ENCODE assay signal across 31 cellular contexts in the genomic region with DNA sequence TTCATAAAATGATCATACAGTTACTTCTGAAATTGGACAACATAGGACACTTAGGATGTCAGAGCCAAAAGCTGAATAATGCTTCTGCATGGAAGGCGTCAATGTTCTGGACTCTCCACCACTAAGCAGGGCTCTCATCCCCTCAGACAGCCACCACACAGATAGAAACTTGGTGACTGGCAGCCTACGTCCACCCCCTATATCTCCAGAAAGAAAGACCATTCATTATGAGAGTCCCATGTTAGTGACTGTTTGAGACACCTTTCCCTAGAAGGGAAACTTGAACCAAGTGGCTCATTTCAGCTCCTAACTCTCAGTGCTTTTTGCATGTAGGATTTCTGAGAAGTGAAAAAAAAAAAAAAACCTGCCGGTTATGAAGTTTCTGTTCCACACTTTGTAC.
DNase-seq lines count a peak whose midpoint lies in the region; ATAC-seq and TF ChIP-seq lines count a peak whose summit lies in the region.
"Had no signal": no experiment of that assay in that cellular context is flagged by ENCODE, and none has a peak within 500 bp of the region (broad histone marks: within the 10 kb centered on the region; RNA-seq: fewer than 3 reads in every experiment).

No MANE protein-coding gene starts in this region.

- POLR2A ChIA-PET in activated CD4-positive, alpha-beta T cell treated with anti-CD3 and anti-CD28 coated beads for 36 hours (lab: Charles Lee): no interaction called here

- H3K9ac ChIP-seq in mesenchymal stem cell (ENCODE audit: low read length): no peak overlapping the region

- no peaks in the 10 kb centered on the region for H3K79me1 ChIP-seq in mesenchymal stem cell (replicated peaks; ENCODE audit: low read length, poor library complexity, severe bottlenecking)

- no peaks in the 10 kb centered on the region for H3K27me3 ChIP-seq in upper lobe of right lung
- H3K27me3 ChIP-seq in mesenchymal stem cell (ENCODE audit: control insufficient read depth in 1 of 2, insufficient read depth in 1 of 2, low read length in 2 of 2): peaks cover 0 to 10% of the 10 kb centered on the region in 2 experiments
- H3K27me3 ChIP-seq: esophagus muscularis mucosa, foreskin keratinocyte, heart right ventricle, pancreas, testis had no signal

- H3K4me2 ChIP-seq in mesenchymal stem cell (ENCODE audit: low read length, poor library complexity, severe bottlenecking): no peak overlapping the region
- H3K4me2 ChIP-seq: smooth muscle cell had no signal

- intact Hi-C loops in activated CD4-positive, alpha-beta T cell treated with anti-CD3 and anti-CD28 coated beads for 36 hours (cut with DNase I, micrococcal nuclease): no loop called here
- intact Hi-C loops in activated T-helper 1 cell treated with anti-CD3 and anti-CD28 coated beads, Interleukin-12 subunit alpha, Interleukin-12 subunit beta, Interleukin-2, Interleukin-4 antibody, amounts not matched to agents 30 ng/mL and 10 ng/mL and 1 ng/mL, durations not matched to agents 14 hours and 24 hours and 36 hours (cut with micrococcal nuclease): loop anchor here (5.0 kb wide), 1 partner anchor 166 kb away; no protein-coding TSS in a partner anchor
- intact Hi-C loops in upper lobe of right lung (cut with DNase I): no loop called here

- H3K18ac ChIP-seq in mesenchymal stem cell (ENCODE audit: low read depth in 1 of 2, low read length in 2 of 2): no peak overlapping the region

- H3K4me3 Mint-ChIP-seq in activated CD4-positive, alpha-beta T cell treated with anti-CD3 and anti-CD28 coated beads for 36 hours: no peak overlapping the region
- H3K4me3 Mint-ChIP-seq in activated T-helper 1 cell treated with anti-CD3 and anti-CD28 coated beads, Interleukin-12 subunit alpha, Interleukin-12 subunit beta, Interleukin-2, Interleukin-4 antibody, amounts not matched to agents 30 ng/mL and 10 ng/mL and 1 ng/mL, durations not matched to agents 14 hours and 24 hours and 36 hours: peak overlapping the region; percentile 45
- H3K4me3 Mint-ChIP-seq: activated naive CD8-positive, alpha-beta T cell; neural crest cell had no signal

- peak; percentile 18 for DNase-seq in activated CD4-positive, alpha-beta T cell treated with anti-CD3 and anti-CD28 coated beads for 36 hours
- no peak for DNase-seq in activated CD4-positive, alpha-beta T cell treated with anti-CD3 and anti-CD28 coated beads for 1 hour
- DNase-seq in stimulated activated CD4-positive, alpha-beta T cell treated with anti-CD3 and anti-CD28 coated beads, Interleukin-1b, Interleukin-23, amount 100 ng/mL, for 48 hours: peak; percentile 34
- DNase-seq in stimulated activated CD4-positive, alpha-beta T cell treated with anti-CD3 and anti-CD28 coated beads, Interleukin-4, amount 100 ng/mL, for 4 hours: no peak
- no peak for DNase-seq in activated T-helper 1 cell treated with anti-CD3 and anti-CD28 coated beads, Interleukin-12 subunit alpha, Interleukin-12 subunit beta, Interleukin-2, Interleukin-4 antibody, amounts not matched to agents 30 ng/mL and 10 ng/mL and 1 ng/mL, durations not matched to agents 14 hours and 24 hours and 36 hours (ENCODE audit: low spot score)
- DNase-seq in upper lobe of right lung: peak; percentile 0
- no peak for DNase-seq in mesenchymal stem cell
- DNase-seq in NCI-H524 (lab: John Stamatoyannopoulos, UW): no peak
- DNase-seq: Caco-2; central memory CD4-positive, alpha-beta T cell; DMS79; foreskin keratinocyte; GDM1; heart right ventricle; KBM-7; lower lobe of right lung; NCI-H2081 treated with DMSO at 0.1 percent for 48 hours; NCI-H226; NCI-H774; pancreas; retina; stimulated activated naive CD4-positive, alpha-beta T cell; testis had no signal

- H3K9me3 ChIP-seq in upper lobe of right lung (no peaks in the 10 kb centered on the region), mesenchymal stem cell (ENCODE audit: control insufficient read depth, low read length) (no peaks in the 10 kb centered on the region)
- H3K9me3 ChIP-seq: Caco-2, esophagus muscularis mucosa, HAP-1, heart right ventricle, lower lobe of right lung, pancreas, testis had no signal

- no peak overlapping the region for H2BK5ac ChIP-seq in mesenchymal stem cell (ENCODE audit: low read depth, low read length, poor library complexity, severe bottlenecking)

- TF ChIP-seq CTCF in upper lobe of right lung (IDR thresholded peaks at IDR 0.05): no peak

- no peaks in the 10 kb centered on the region for H3K9me3 Mint-ChIP-seq in activated CD4-positive, alpha-beta T cell treated with anti-CD3 and anti-CD28 coated beads for 36 hours (ENCODE audit: low read depth)
- H3K9me3 Mint-ChIP-seq in activated T-helper 1 cell treated with anti-CD3 and anti-CD28 coated beads, Interleukin-12 subunit alpha, Interleukin-12 subunit beta, Interleukin-2, Interleukin-4 antibody, amounts not matched to agents 30 ng/mL and 10 ng/mL and 1 ng/mL, durations not matched to agents 14 hours and 24 hours and 36 hours: no peaks in the 10 kb centered on the region
- H3K9me3 Mint-ChIP-seq: neural crest cell had no signal

- H2BK12ac ChIP-seq in mesenchymal stem cell (ENCODE audit: low read length in 2 of 2): no peak overlapping the region

- H3K27me3 Mint-ChIP-seq in activated CD4-positive, alpha-beta T cell treated with anti-CD3 and anti-CD28 coated beads for 36 hours: peaks cover 2% of the 10 kb centered on the region
- no peaks in the 10 kb centered on the region for H3K27me3 Mint-ChIP-seq in activated T-helper 1 cell treated with anti-CD3 and anti-CD28 coated beads, Interleukin-12 subunit alpha, Interleukin-12 subunit beta, Interleukin-2, Interleukin-4 antibody, amounts not matched to agents 30 ng/mL and 10 ng/mL and 1 ng/mL, durations not matched to agents 14 hours and 24 hours and 36 hours (ENCODE audit: insufficient read depth)
- H3K27me3 Mint-ChIP-seq: activated naive CD8-positive, alpha-beta T cell had no signal

- H3K4me3 ChIP-seq in upper lobe of right lung (no peak overlapping the region), mesenchymal stem cell (ENCODE audit: insufficient read depth in 1 of 2, low read depth in 1 of 2, low read length in 2 of 2) (no peak overlapping the region)
- H3K4me3 ChIP-seq: esophagus muscularis mucosa, HAP-1, heart right ventricle, lower lobe of right lung, pancreas, smooth muscle cell, testis had no signal

- H3K23ac ChIP-seq in mesenchymal stem cell (ENCODE audit: low read length in 2 of 2): no peak overlapping the region

- H3K27ac ChIP-seq in upper lobe of right lung: no peak overlapping the region
- H3K27ac ChIP-seq in mesenchymal stem cell (ENCODE audit: low read length, poor library complexity, severe bottlenecking): no peak overlapping the region
- H3K27ac ChIP-seq: 22Rv1, C4-2B, esophagus muscularis mucosa, foreskin keratinocyte, heart right ventricle, lower lobe of right lung, pancreas, RWPE1, testis had no signal

- CTCF ChIA-PET in activated CD4-positive, alpha-beta T cell treated with anti-CD3 and anti-CD28 coated beads for 36 hours (lab: Charles Lee): no interaction called here

- H2BK15ac ChIP-seq in mesenchymal stem cell (ENCODE audit: low read depth, poor library complexity, severe bottlenecking): no peak overlapping the region

- no peak overlapping the region for H2AK5ac ChIP-seq in mesenchymal stem cell (ENCODE audit: low read length, severe bottlenecking)

- H3K4ac ChIP-seq in mesenchymal stem cell (ENCODE audit: low read depth in 1 of 2, low read length in 2 of 2): no peak overlapping the region

- no peak overlapping the region for H2AFZ ChIP-seq in mesenchymal stem cell (ENCODE audit: low read depth, low read length)

- H4K8ac ChIP-seq in mesenchymal stem cell (ENCODE audit: low read length): no peak overlapping the region

- H3K4me1 Mint-ChIP-seq in activated CD4-positive, alpha-beta T cell treated with anti-CD3 and anti-CD28 coated beads for 36 hours: no peaks in the 10 kb centered on the region
- peaks cover 23% of the 10 kb centered on the region for H3K4me1 Mint-ChIP-seq in activated T-helper 1 cell treated with anti-CD3 and anti-CD28 coated beads, Interleukin-12 subunit alpha, Interleukin-12 subunit beta, Interleukin-2, Interleukin-4 antibody, amounts not matched to agents 30 ng/mL and 10 ng/mL and 1 ng/mL, durations not matched to agents 14 hours and 24 hours and 36 hours (ENCODE audit: low read depth)

- WGBS in mesenchymal stem cell: 83% methylated on average over 2 of the region's 3 CpGs

- peak; percentile 94 for ATAC-seq in activated CD4-positive, alpha-beta T cell treated with anti-CD3 and anti-CD28 coated beads for 36 hours
- no peak for ATAC-seq in upper lobe of right lung
- ATAC-seq: foreskin keratinocyte, heart right ventricle, lower lobe of right lung, pancreas had no signal

- peak overlapping the region; percentile 43 for H3K27ac Mint-ChIP-seq in activated CD4-positive, alpha-beta T cell treated with anti-CD3 and anti-CD28 coated beads for 36 hours
- H3K27ac Mint-ChIP-seq in activated T-helper 1 cell treated with anti-CD3 and anti-CD28 coated beads, Interleukin-12 subunit alpha, Interleukin-12 subunit beta, Interleukin-2, Interleukin-4 antibody, amounts not matched to agents 30 ng/mL and 10 ng/mL and 1 ng/mL, durations not matched to agents 14 hours and 24 hours and 36 hours: peak overlapping the region; percentile 71
- H3K27ac Mint-ChIP-seq: activated naive CD8-positive, alpha-beta T cell had no signal

- H3K14ac ChIP-seq in mesenchymal stem cell (ENCODE audit: low read length in 2 of 2): no peak overlapping the region

- no peaks in the 10 kb centered on the region for H3K36me3 Mint-ChIP-seq in activated CD4-positive, alpha-beta T cell treated with anti-CD3 and anti-CD28 coated beads for 36 hours (ENCODE audit: low read depth)
- no peaks in the 10 kb centered on the region for H3K36me3 Mint-ChIP-seq in activated T-helper 1 cell treated with anti-CD3 and anti-CD28 coated beads, Interleukin-12 subunit alpha, Interleukin-12 subunit beta, Interleukin-2, Interleukin-4 antibody, amounts not matched to agents 30 ng/mL and 10 ng/mL and 1 ng/mL, durations not matched to agents 14 hours and 24 hours and 36 hours (ENCODE audit: low read depth)
- H3K36me3 Mint-ChIP-seq: activated naive CD8-positive, alpha-beta T cell had no signal

- H3K4me1 ChIP-seq in upper lobe of right lung (no peaks in the 10 kb centered on the region), mesenchymal stem cell (ENCODE audit: control insufficient read depth, insufficient read depth, low read depth, low read length) (no peaks in the 10 kb centered on the region)
- H3K4me1 ChIP-seq: Caco-2, foreskin keratinocyte, HAP-1, lower lobe of right lung, pancreas, testis had no signal

- no peak overlapping the region for H4K91ac ChIP-seq in mesenchymal stem cell (ENCODE audit: low read length)

- H3K36me3 ChIP-seq in upper lobe of right lung (no peaks in the 10 kb centered on the region), mesenchymal stem cell (ENCODE audit: control insufficient read depth in 1 of 2, insufficient read depth in 2 of 2, low read depth in 1 of 2, low read length in 2 of 2) (peaks cover 0 to 26% of the 10 kb centered on the region in 2 experiments)
- H3K36me3 ChIP-seq: HAP-1, lower lobe of right lung, pancreas had no signal

- no peak overlapping the region for H2BK120ac ChIP-seq in mesenchymal stem cell (ENCODE audit: low read depth, low read length)

Comparison
In these comparisons a context has a peak if more than half of its experiments do, and no peak if none do; other contexts are left out.
1. DNase-seq: peak in activated CD4-positive, alpha-beta T cell treated with anti-CD3 and anti-CD28 coated beads for 36 hours (single experiment), stimulated activated CD4-positive, alpha-beta T cell treated with anti-CD3 and anti-CD28 coated beads, Interleukin-1b, Interleukin-23, amount 100 ng/mL, for 48 hours (single experiment) and upper lobe of right lung (single experiment); none in activated CD4-positive, alpha-beta T cell treated with anti-CD3 and anti-CD28 coated beads for 1 hour (single experiment), stimulated activated CD4-positive, alpha-beta T cell treated with anti-CD3 and anti-CD28 coated beads, Interleukin-4, amount 100 ng/mL, for 4 hours (0 of 2), activated T-helper 1 cell treated with anti-CD3 and anti-CD28 coated beads, Interleukin-12 subunit alpha, Interleukin-12 subunit beta, Interleukin-2, Interleukin-4 antibody, amounts not matched to agents 30 ng/mL and 10 ng/mL and 1 ng/mL, durations not matched to agents 14 hours and 24 hours and 36 hours (single experiment), mesenchymal stem cell (single experiment) and NCI-H524 (0 of 2).